16 cellular contexts compared by ENCODE assay signal in the genomic region with DNA sequence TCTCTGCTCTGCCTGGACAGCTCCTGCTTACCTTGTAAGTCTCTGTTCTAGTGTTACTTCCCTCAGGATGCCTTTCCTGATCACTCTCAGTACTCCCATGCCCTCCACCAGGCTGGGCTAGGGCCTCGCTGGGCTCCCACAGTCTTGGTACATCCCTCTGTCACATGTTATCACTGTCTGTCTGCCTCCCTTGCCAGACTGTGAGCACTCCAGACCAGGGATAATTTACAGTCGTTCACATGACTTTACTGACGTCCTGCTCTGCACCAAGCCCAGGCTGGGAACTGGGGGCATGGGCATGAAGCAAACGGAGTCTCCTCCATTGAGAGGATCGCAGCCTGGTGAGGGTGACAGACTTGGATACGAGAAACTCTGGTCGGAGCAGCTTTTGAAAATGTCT. TPM values are rescaled to one million over a fixed set of nuclear protein-coding genes. Genes with fewer than 3 reads are reported as not detected.
DNase-seq lines count a peak whose midpoint lies in the region; ATAC-seq and TF ChIP-seq lines count a peak whose summit lies in the region.
"Had no signal": no experiment of that assay in that cellular context is flagged by ENCODE, and none has a peak within 500 bp of the region (broad histone marks: within the 10 kb centered on the region; RNA-seq: fewer than 3 reads in every experiment).

No MANE protein-coding gene starts in this region.

- H3K9me3 ChIP-seq in DND-41 (ENCODE audit: insufficient read depth, low read length, severe bottlenecking) (no peaks in the 10 kb centered on the region), neural progenitor cell (ENCODE audit: low read depth) (no peaks in the 10 kb centered on the region)
- H3K9me3 ChIP-seq: Caco-2 had no signal

- no peak for TF ChIP-seq CTCF in DND-41 (IDR thresholded peaks at IDR 0.05; ENCODE audit: borderline replicate concordance, extremely low read depth, low read length, poor library complexity, severe bottlenecking)
- TF ChIP-seq CTCF in neural progenitor cell (IDR thresholded peaks at IDR 0.05) = no peak
- TF ChIP-seq CTCF in glutamatergic neuron (IDR thresholded peaks at IDR 0.05; ENCODE audit: partially characterized antibody, unreplicated experiment) = no peak

- H3K9me3 Mint-ChIP-seq in activated T-cell treated with anti-CD3 and anti-CD28 coated beads, Interleukin-2, amount 50 U/mL, for 24 hours = no peaks in the 10 kb centered on the region
- no peaks in the 10 kb centered on the region for H3K9me3 Mint-ChIP-seq in activated T-cell treated with anti-CD3 and anti-CD28 coated beads, Interleukin-2, amount 50 U/mL, for 4 hours
- H3K9me3 Mint-ChIP-seq in neural progenitor cell = no peaks in the 10 kb centered on the region
- peaks cover 5% of the 10 kb centered on the region for H3K9me3 Mint-ChIP-seq in glutamatergic neuron (ENCODE audit: unreplicated experiment)
- H3K9me3 Mint-ChIP-seq: nephron had no signal

- no peak for ATAC-seq in activated T-cell treated with anti-CD3 and anti-CD28 coated beads, Interleukin-2, amount 50 U/mL, for 4 hours
- ATAC-seq in DND-41 (ENCODE audit: insufficient read depth, low read depth) = no peak
- ATAC-seq in GM18909 (IDR thresholded peaks at IDR 0.05; ENCODE audit: poor library complexity, unreplicated experiment) = no peak
- ATAC-seq: esophagus mucosa, HCT116 had no signal

- H3K36me3 ChIP-seq in DND-41 (ENCODE audit: insufficient read depth, low read length) (peaks cover 41% of the 10 kb centered on the region), neural progenitor cell (no peaks in the 10 kb centered on the region)

- no peak overlapping the region for H3K4me3 Mint-ChIP-seq in activated T-cell treated with anti-CD3 and anti-CD28 coated beads, Interleukin-2, amount 50 U/mL, for 24 hours
- no peak overlapping the region for H3K4me3 Mint-ChIP-seq in activated T-cell treated with anti-CD3 and anti-CD28 coated beads, Interleukin-2, amount 50 U/mL, for 4 hours
- peak overlapping the region; percentile 24 for H3K4me3 Mint-ChIP-seq in neural progenitor cell
- H3K4me3 Mint-ChIP-seq in glutamatergic neuron (ENCODE audit: unreplicated experiment) = no peak overlapping the region
- H3K4me3 Mint-ChIP-seq: nephron had no signal

- H3K27ac ChIP-seq in DND-41 (ENCODE audit: low read length) (peak overlapping the region; percentile 94), cingulate gyrus (ENCODE audit: low read depth, low read length) (peak overlapping the region; percentile 10), neural progenitor cell (no peak overlapping the region)
- H3K27ac ChIP-seq: PC-9 had no signal

- no peaks in the 10 kb centered on the region for H3K27me3 Mint-ChIP-seq in activated T-cell treated with anti-CD3 and anti-CD28 coated beads, Interleukin-2, amount 50 U/mL, for 24 hours
- H3K27me3 Mint-ChIP-seq in activated T-cell treated with anti-CD3 and anti-CD28 coated beads, Interleukin-2, amount 50 U/mL, for 4 hours (ENCODE audit: low read depth) = no peaks in the 10 kb centered on the region
- H3K27me3 Mint-ChIP-seq in neural progenitor cell (ENCODE audit: insufficient read depth, low read depth) (peaks cover 5% of the 10 kb centered on the region), glutamatergic neuron (ENCODE audit: unreplicated experiment) (no peaks in the 10 kb centered on the region)

- H3K36me3 Mint-ChIP-seq in activated T-cell treated with anti-CD3 and anti-CD28 coated beads, Interleukin-2, amount 50 U/mL, for 24 hours (ENCODE audit: low read depth) = peaks cover 31% of the 10 kb centered on the region
- no peaks in the 10 kb centered on the region for H3K36me3 Mint-ChIP-seq in activated T-cell treated with anti-CD3 and anti-CD28 coated beads, Interleukin-2, amount 50 U/mL, for 4 hours (ENCODE audit: insufficient read depth)
- H3K36me3 Mint-ChIP-seq in neural progenitor cell = peaks cover 13% of the 10 kb centered on the region
- peaks cover 5% of the 10 kb centered on the region for H3K36me3 Mint-ChIP-seq in glutamatergic neuron (ENCODE audit: unreplicated experiment)

- no peak overlapping the region for H2AFZ ChIP-seq in DND-41 (ENCODE audit: low read depth, low read length)
- no peak overlapping the region for H2AFZ ChIP-seq in neural progenitor cell (replicated peaks)
- H2AFZ ChIP-seq: PC-9 had no signal

- no peaks in the 10 kb centered on the region for H3K27me3 ChIP-seq in DND-41 (ENCODE audit: insufficient read depth, low read length, poor library complexity)
- H3K27me3 ChIP-seq in neural progenitor cell = no peaks in the 10 kb centered on the region

- H3K4me1 ChIP-seq in DND-41 (ENCODE audit: insufficient read depth, low read length) = peaks cover 44% of the 10 kb centered on the region
- H3K4me1 ChIP-seq in neural progenitor cell = no peaks in the 10 kb centered on the region

- H3K9ac ChIP-seq in DND-41 (ENCODE audit: low read depth, low read length) (peak overlapping the region; percentile 20; the same call in 1 of the 2 replicates), neural progenitor cell (no peak overlapping the region)

- H3F3A ChIP-seq in neural progenitor cell (ENCODE audit: low read depth) = no peaks in the 10 kb centered on the region

- H4K20me1 ChIP-seq in DND-41 (ENCODE audit: insufficient read depth, low read length) = no peaks in the 10 kb centered on the region
- H4K20me1 ChIP-seq in neural progenitor cell (ENCODE audit: low read depth) = no peaks in the 10 kb centered on the region

- no peak overlapping the region for H3K4me2 ChIP-seq in DND-41 (ENCODE audit: insufficient read depth, low read length)
- no peak overlapping the region for H3K4me2 ChIP-seq in neural progenitor cell
- H3K4me2 ChIP-seq: PC-9 had no signal

- H3K79me2 ChIP-seq in DND-41 (ENCODE audit: insufficient read depth, low read length) = no peaks in the 10 kb centered on the region
- no peaks in the 10 kb centered on the region for H3K79me2 ChIP-seq in neural progenitor cell (ENCODE audit: low read depth)

- DNase-seq in activated T-cell treated with anti-CD3 and anti-CD28 coated beads, Interleukin-2, amount 50 U/mL, for 24 hours = no peak
- DNase-seq in activated T-cell treated with anti-CD3 and anti-CD28 coated beads, Interleukin-2, amount 50 U/mL, for 4 hours = no peak
- no peak for DNase-seq in DND-41
- no peak for DNase-seq in neural progenitor cell (ENCODE audit: low spot score)
- no peak for DNase-seq in glutamatergic neuron
- DNase-seq in COLO668 (lab: John Stamatoyannopoulos, UW; ENCODE audit: unreplicated experiment) = no peak
- DNase-seq: activated CD4-positive, alpha-beta T cell treated with anti-CD3 and anti-CD28 coated beads for 48 hours; NCI-H146; NCI-H2227 treated with DMSO at 0.1 percent for 48 hours; PC-9 had no signal

- H3K4me1 Mint-ChIP-seq in activated T-cell treated with anti-CD3 and anti-CD28 coated beads, Interleukin-2, amount 50 U/mL, for 24 hours (ENCODE audit: low read depth) = peaks cover 39% of the 10 kb centered on the region
- H3K4me1 Mint-ChIP-seq in activated T-cell treated with anti-CD3 and anti-CD28 coated beads, Interleukin-2, amount 50 U/mL, for 4 hours (ENCODE audit: low read depth) = peaks cover 40% of the 10 kb centered on the region
- H3K4me1 Mint-ChIP-seq in neural progenitor cell (peaks cover 3% of the 10 kb centered on the region), glutamatergic neuron (ENCODE audit: low read depth, unreplicated experiment) (no peaks in the 10 kb centered on the region)
- H3K4me1 Mint-ChIP-seq: nephron had no signal

- H3K4me3 ChIP-seq in DND-41 (ENCODE audit: low read depth in 1 of 2, low read length in 2 of 2) (no peak overlapping the region), neural progenitor cell (no peak overlapping the region)
- H3K4me3 ChIP-seq: PC-9 had no signal

- H3K27ac Mint-ChIP-seq in activated T-cell treated with anti-CD3 and anti-CD28 coated beads, Interleukin-2, amount 50 U/mL, for 24 hours = peak overlapping the region; percentile 90
- H3K27ac Mint-ChIP-seq in neural progenitor cell (peak overlapping the region; percentile 76), glutamatergic neuron (ENCODE audit: unreplicated experiment) (no peak overlapping the region)
- H3K27ac Mint-ChIP-seq: nephron had no signal

RNA-seq across cellular contexts. Expression of a gene that starts 12.4 kb away (rescaled TPM):
- total RNA-seq in activated T-cell treated with anti-CD3 and anti-CD28 coated beads, Interleukin-2, amount 50 U/mL, for 4 hours = 1 to 10 TPM; 3.8 to 5.2 (median 4.9) TPM
- total RNA-seq in neural progenitor cell (ENCODE audit: low replicate concordance) (4.2 and 12.5 TPM in 2 replicates), glutamatergic neuron (ENCODE audit: unreplicated experiment) (34.2 TPM)

RNA-seq across cellular contexts. Expression of a gene that starts 12.7 kb away (rescaled TPM):
- total RNA-seq in activated T-cell treated with anti-CD3 and anti-CD28 coated beads, Interleukin-2, amount 50 U/mL, for 4 hours = 1 to 10 TPM; 3.2 to 5.4 (median 4.3) TPM
- total RNA-seq in neural progenitor cell (ENCODE audit: low replicate concordance) = 0.90 and 2.3 TPM in 2 replicates
- 9.7 TPM for total RNA-seq in glutamatergic neuron (ENCODE audit: unreplicated experiment)
